In the genomic region with DNA sequence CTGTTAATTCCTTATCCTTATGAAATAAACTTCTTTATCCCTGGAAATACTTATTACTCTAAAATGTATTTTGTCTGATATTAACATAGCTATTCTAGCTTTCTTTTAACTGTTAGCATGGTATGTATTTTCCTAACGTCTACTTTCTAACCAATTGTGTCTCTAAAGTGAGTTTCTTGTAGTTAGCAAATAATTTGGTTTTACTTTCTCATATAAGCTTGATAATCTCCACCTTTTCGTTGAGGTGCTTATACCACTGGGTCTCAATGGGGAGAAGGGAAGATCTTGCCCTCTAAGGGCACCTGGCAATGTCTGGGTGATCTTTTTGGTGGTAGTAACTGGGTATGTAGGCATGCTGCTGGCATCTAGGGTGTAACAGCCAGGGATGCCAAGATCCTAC, we compare ENCODE assay signal across 9 cellular contexts. TPM values are rescaled to one million over a fixed set of nuclear protein-coding genes. Genes with fewer than 3 reads are reported as not detected.
"Had no signal": no experiment of that assay in that cellular context is flagged by ENCODE, and none has a peak within 500 bp of the region (broad histone marks: within the 10 kb centered on the region; RNA-seq: fewer than 3 reads in every experiment).

No MANE protein-coding gene starts in this region.

- DNase-seq: GDM1, GF-D8 had no signal

- ATAC-seq: GM12878 had no signal

- H3K4me3 ChIP-seq: GM12878 had no signal

- FAIRE-seq: G401.6, GM12878, GM12891, GM12892, GM18507, GM19239 had no signal

RNA-seq across cellular contexts. Expression of a gene that starts 25.7 kb away (rescaled TPM):
- total RNA-seq: G401 had no signal
